Comparison of ENCODE assay signal across 10 cellular contexts in genomic region chr21:33232640-33233039, GRCh38. TPM values are rescaled to one million over a fixed set of nuclear protein-coding genes. Genes with fewer than 3 reads are reported as not detected.
DNase-seq lines count a peak whose midpoint lies in the region; ATAC-seq, FAIRE-seq and TF ChIP-seq lines count a peak whose summit lies in the region.
"Had no signal": no experiment of that assay in that cellular context is flagged by ENCODE, and none has a peak within 500 bp of the region (broad histone marks: within the 10 kb centered on the region; RNA-seq: fewer than 3 reads in every experiment).

No MANE protein-coding gene starts in this region.

- H3K36me3 ChIP-seq in DND-41 (ENCODE audit: insufficient read depth, low read length) (peaks cover 23% of the 10 kb centered on the region), KMS-11 (ENCODE audit: insufficient read depth) (peaks cover 3% of the 10 kb centered on the region; the same call in 1 of the 2 replicates)

- H3K9me3 Mint-ChIP-seq in activated naive CD8-positive, alpha-beta T cell treated with anti-CD3 and anti-CD28 coated beads, Interleukin-2, amount 50 U/mL, for 24 hours, result no peaks in the 10 kb centered on the region
- H3K9me3 Mint-ChIP-seq in natural killer cell, result no peaks in the 10 kb centered on the region

- H3K4me2 ChIP-seq in DND-41 (ENCODE audit: insufficient read depth, low read length), result peak overlapping the region; percentile 83
- H3K4me2 ChIP-seq in KMS-11, result peak overlapping the region; percentile 54

- H2AFZ ChIP-seq in DND-41 (ENCODE audit: low read depth, low read length), result no peak overlapping the region
- no peak overlapping the region for H2AFZ ChIP-seq in KMS-11 (ENCODE audit: low read depth)

- H3K27me3 ChIP-seq in DND-41 (ENCODE audit: insufficient read depth, low read length, poor library complexity) (no peaks in the 10 kb centered on the region), KMS-11 (ENCODE audit: insufficient read depth, low read depth) (no peaks in the 10 kb centered on the region), foreskin keratinocyte (no peaks in the 10 kb centered on the region)
- H3K27me3 ChIP-seq: heart right ventricle had no signal

- no peaks in the 10 kb centered on the region for H3K9me3 ChIP-seq in DND-41 (ENCODE audit: insufficient read depth, low read length, severe bottlenecking)
- H3K9me3 ChIP-seq: heart right ventricle had no signal

- peak; percentile 29 for DNase-seq in DND-41
- DNase-seq in activated naive CD8-positive, alpha-beta T cell treated with anti-CD3 and anti-CD28 coated beads, Interleukin-2, amount 50 U/mL, for 24 hours, result no peak
- no peak for DNase-seq in natural killer cell
- no peak for DNase-seq in DMS 273 treated with DMSO at 0.1 percent for 48 hours (lab: John Stamatoyannopoulos, UW)
- DNase-seq in foreskin keratinocyte, result no peak
- DNase-seq in frontal cortex (ENCODE audit: low spot score in 2 of 2), result no peak
- DNase-seq: heart right ventricle had no signal

- H4K20me1 ChIP-seq in DND-41 (ENCODE audit: insufficient read depth, low read length) (peaks cover 29% of the 10 kb centered on the region; the same call in 1 of the 2 replicates), KMS-11 (ENCODE audit: insufficient read depth) (no peaks in the 10 kb centered on the region)

- TF ChIP-seq CTCF in DND-41 (IDR thresholded peaks at IDR 0.05; ENCODE audit: borderline replicate concordance, extremely low read depth, low read length, poor library complexity, severe bottlenecking) (peak; percentile 16), KMS-11 (conservative IDR thresholded peaks at IDR 0.05; ENCODE audit: low read depth, low read length) (no peak), natural killer cell (IDR thresholded peaks at IDR 0.05) (no peak), foreskin keratinocyte (conservative IDR thresholded peaks at IDR 0.05) (no peak)

- H3K27ac Mint-ChIP-seq in activated naive CD8-positive, alpha-beta T cell treated with anti-CD3 and anti-CD28 coated beads, Interleukin-2, amount 50 U/mL, for 24 hours, result peak overlapping the region; percentile 95
- H3K27ac Mint-ChIP-seq in natural killer cell, result peak overlapping the region; percentile 88 to 97

- no peak overlapping the region for H3K4me3 ChIP-seq in DND-41 (ENCODE audit: low read depth in 1 of 2, low read length in 2 of 2)
- no peak overlapping the region for H3K4me3 ChIP-seq in KMS-11 (IDR thresholded peaks at IDR 0.05; ENCODE audit: insufficient read depth, low read depth, low read length)

- H3K4me1 Mint-ChIP-seq in activated naive CD8-positive, alpha-beta T cell treated with anti-CD3 and anti-CD28 coated beads, Interleukin-2, amount 50 U/mL, for 24 hours, result peaks cover 76% of the 10 kb centered on the region
- peaks cover 65 to 68% of the 10 kb centered on the region in 2 donors for H3K4me1 Mint-ChIP-seq in natural killer cell

- H3K4me3 Mint-ChIP-seq in activated naive CD8-positive, alpha-beta T cell treated with anti-CD3 and anti-CD28 coated beads, Interleukin-2, amount 50 U/mL, for 24 hours, result peak overlapping the region; percentile 90
- peak overlapping the region; percentile 90 for H3K4me3 Mint-ChIP-seq in natural killer cell

- H3K79me2 ChIP-seq in DND-41 (ENCODE audit: insufficient read depth, low read length) (peaks cover 84% of the 10 kb centered on the region), KMS-11 (ENCODE audit: insufficient read depth, low read depth) (peaks cover 76% of the 10 kb centered on the region)

- ATAC-seq in DND-41 (ENCODE audit: insufficient read depth, low read depth) (peak; percentile 10; the same call in 1 of the 3 replicates), natural killer cell (no peak), foreskin keratinocyte (no peak)
- ATAC-seq in activated naive CD8-positive, alpha-beta T cell treated with anti-CD3 and anti-CD28 coated beads, Interleukin-2, amount 50 U/mL, for 24 hours, result no peak
- ATAC-seq: heart right ventricle had no signal

- H3K4me1 ChIP-seq in DND-41 (ENCODE audit: insufficient read depth, low read length), result peaks cover 73% of the 10 kb centered on the region
- H3K4me1 ChIP-seq in KMS-11 (ENCODE audit: low read depth, poor library complexity, severe bottlenecking), result peaks cover 86% of the 10 kb centered on the region
- peaks cover 5% of the 10 kb centered on the region for H3K4me1 ChIP-seq in foreskin keratinocyte

- H3K27me3 Mint-ChIP-seq in activated naive CD8-positive, alpha-beta T cell treated with anti-CD3 and anti-CD28 coated beads, Interleukin-2, amount 50 U/mL, for 24 hours, result no peaks in the 10 kb centered on the region
- no peaks in the 10 kb centered on the region for H3K27me3 Mint-ChIP-seq in natural killer cell (ENCODE audit: low read depth in 2 of 2)

- no peak for FAIRE-seq in frontal cortex (lab: Jason Lieb, UNC)
- FAIRE-seq: G401.6, HTR-8/SVneo had no signal

- intact Hi-C loops in natural killer cell (cut with micrococcal nuclease), result no loop called here

- H3K9ac ChIP-seq in DND-41 (ENCODE audit: low read depth, low read length) (0 out of 2 replicates have a peak overlapping the region, but pooled peaks have one; percentile 98), KMS-11 (no peak overlapping the region)

- peaks cover 30% of the 10 kb centered on the region for H3K36me3 Mint-ChIP-seq in activated naive CD8-positive, alpha-beta T cell treated with anti-CD3 and anti-CD28 coated beads, Interleukin-2, amount 50 U/mL, for 24 hours (ENCODE audit: low read depth)
- peaks cover 18% of the 10 kb centered on the region for H3K36me3 Mint-ChIP-seq in natural killer cell

- H3K27ac ChIP-seq in DND-41 (ENCODE audit: low read length) (peak overlapping the region; percentile 93), KMS-11 (no peak overlapping the region; the same call in 1 of the 2 replicates), foreskin keratinocyte (no peak overlapping the region)

RNA-seq across cellular contexts. Expression of gene IFNAR2, which starts 2.9 kb away (rescaled TPM):
- total RNA-seq in natural killer cell (100 to 1,000 TPM in 1 of 3 donors, 10 to 100 TPM in 2; 65.4 to 105 (median 70.9) TPM), foreskin keratinocyte (8.4 and 10.9 TPM in 2 replicates), frontal cortex (15.1 TPM)
- polyA plus RNA-seq in foreskin keratinocyte, result 11.3 and 11.8 TPM in 2 replicates

RNA-seq across cellular contexts. Expression of gene IL10RB, which starts 33.5 kb away (rescaled TPM):
- total RNA-seq in natural killer cell (10 to 100 TPM; 18.4 to 27.8 (median 27.3) TPM), foreskin keratinocyte (26.0 and 26.6 TPM in 2 replicates), frontal cortex (12.2 TPM)
- 20.8 and 23.3 TPM in 2 replicates for polyA plus RNA-seq in foreskin keratinocyte
